Comparison of ENCODE assay signal across 1 cellular context in genomic region chr1:165875171-165875570, GRCh38.
TF ChIP-seq lines count a peak whose summit lies in the region.

No MANE protein-coding gene starts in this region.

TF ChIP-seq in GM12878, 131 proteins besides CTCF, POLR2A, EP300 and RAD21 (continued from another document and continues in another):
- TF ChIP-seq ZNF687 (IDR thresholded peaks at IDR 0.05) (no peak), ZNF207 (IDR thresholded peaks at IDR 0.05; ENCODE audit: borderline replicate concordance) (no peak), GATAD2B (conservative IDR thresholded peaks at IDR 0.05; ENCODE audit: low read depth) (0 out of 2 replicates have a peak, but pooled peaks have one; percentile 46), SREBF2 (IDR thresholded peaks at IDR 0.05; ENCODE audit: low read length) (no peak), E2F4 (IDR thresholded peaks at IDR 0.05; ENCODE audit: low read depth, low read length) (no peak), MYC (IDR thresholded peaks at IDR 0.05; ENCODE audit: insufficient read depth, insufficient read length, insufficient replicate concordance, low read length, severe bottlenecking) (no peak), PML (IDR thresholded peaks at IDR 0.05; ENCODE audit: low read length) (no peak), EZH2 (IDR thresholded peaks at IDR 0.05; ENCODE audit: borderline replicate concordance, control insufficient read depth, low read depth, low read length) (no peak), TBL1XR1 (IDR thresholded peaks at IDR 0.05; ENCODE audit: low read depth, low read length) (peak; percentile 17; the same call in 1 of the 2 replicates), SKIL (IDR thresholded peaks at IDR 0.05; ENCODE audit: low read depth, poor library complexity, severe bottlenecking) (no peak), FOXK2 (IDR thresholded peaks at IDR 0.05) (no peak), BHLHE40 (IDR thresholded peaks at IDR 0.05; ENCODE audit: borderline replicate concordance in 1 of 2, low read depth in 2 of 2, low read length in 1 of 2) (no peak; a peak in 1 of 4 replicates), USF2 (IDR thresholded peaks at IDR 0.05; ENCODE audit: borderline replicate concordance, low read depth, low read length) (no peak), EGR1 (IDR thresholded peaks at IDR 0.05; ENCODE audit: borderline replicate concordance in 1 of 2, low read depth in 2 of 2, low read length in 2 of 2) (no peak), SREBF1 (IDR thresholded peaks at IDR 0.05; ENCODE audit: low read length) (no peak), ZNF217 (IDR thresholded peaks at IDR 0.05) (peak; percentile 34; the same call in 1 of the 2 replicates), MEF2A (IDR thresholded peaks at IDR 0.05; ENCODE audit: insufficient read depth, low read depth, low read length) (no peak), NKRF (conservative IDR thresholded peaks at IDR 0.05) (no peak), SUPT20H (IDR thresholded peaks at IDR 0.05; ENCODE audit: borderline replicate concordance, control insufficient read depth, low read depth, low read length) (no peak), RCOR1 (conservative IDR thresholded peaks at IDR 0.05; ENCODE audit: low read depth, low read length) (no peak), NR2F1 (conservative IDR thresholded peaks at IDR 0.05) (peak; percentile 53), USF1 (IDR thresholded peaks at IDR 0.05; ENCODE audit: borderline replicate concordance, extremely low read length, insufficient read depth, low read depth, low read length) (no peak), IRF5 (IDR thresholded peaks at IDR 0.05; ENCODE audit: borderline replicate concordance) (no peak), RELB (IDR thresholded peaks at IDR 0.05; ENCODE audit: low read depth) (peak; percentile 76), BMI1 (IDR thresholded peaks at IDR 0.05; ENCODE audit: borderline replicate concordance) (no peak), BRCA1 (IDR thresholded peaks at IDR 0.05; ENCODE audit: low read depth, low read length) (no peak), NFIC (IDR thresholded peaks at IDR 0.05; ENCODE audit: low read depth, low read length) (peak; percentile 76), BCL3 (IDR thresholded peaks at IDR 0.05; ENCODE audit: borderline replicate concordance, insufficient read depth, low read depth, low read length, poor library complexity, severe bottlenecking) (no peak), CHD1 (IDR thresholded peaks at IDR 0.05; ENCODE audit: low read depth, low read length) (no peak), CUX1 (IDR thresholded peaks at IDR 0.05; ENCODE audit: insufficient replicate concordance, low read depth, low read length) (no peak), RUNX3 (IDR thresholded peaks at IDR 0.05; ENCODE audit: low read length) (peak; percentile 96), HCFC1 (IDR thresholded peaks at IDR 0.05; ENCODE audit: low read length) (0 out of 2 replicates have a peak, but pooled peaks have one; percentile 12), CBX3 (IDR thresholded peaks at IDR 0.05; ENCODE audit: borderline replicate concordance, low read depth) (no peak), TARDBP (IDR thresholded peaks at IDR 0.05; ENCODE audit: borderline replicate concordance) (no peak)
